ENCODE assay signal across 8 cellular contexts in the genomic region with DNA sequence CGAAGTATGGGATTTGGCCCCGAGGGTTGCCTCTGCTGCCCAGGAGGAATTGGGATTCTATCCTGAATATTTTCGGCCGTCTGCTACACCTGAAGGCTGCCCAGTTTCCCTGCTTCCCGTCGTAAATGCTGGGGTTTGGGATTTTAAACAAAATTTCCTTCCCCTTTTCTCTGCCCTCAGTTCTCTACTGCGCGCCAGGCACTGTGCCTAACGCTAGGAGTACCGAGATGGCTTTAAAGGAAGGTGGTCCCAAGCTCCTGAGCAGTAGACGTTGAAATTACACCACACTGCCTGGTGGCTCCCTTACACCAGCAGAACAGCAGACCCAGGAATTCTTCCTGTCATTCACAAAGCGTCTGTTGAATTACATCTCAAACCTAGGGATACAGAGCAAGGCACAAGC. TPM values are rescaled to one million over a fixed set of nuclear protein-coding genes. Genes with fewer than 3 reads are reported as not detected.
A peak's percentile ranks its signal among the peaks of the same experiment; 100 is the strongest.
DNase-seq lines count a peak whose midpoint lies in the region; ATAC-seq and TF ChIP-seq lines count a peak whose summit lies in the region.

No MANE protein-coding gene starts in this region.

- ATAC-seq in HG03469 (IDR thresholded peaks at IDR 0.05; ENCODE audit: unreplicated experiment): no peak

- no peaks in the 10 kb centered on the region for H3K9me2 ChIP-seq in MM.1S (replicated peaks; ENCODE audit: insufficient read depth, low read length)

- H2AFZ ChIP-seq in MM.1S (ENCODE audit: low read length): peak overlapping the region; percentile 99

- H3K4me2 ChIP-seq in MM.1S (ENCODE audit: low read depth, low read length): peak overlapping the region; percentile 95

- peaks cover 14% of the 10 kb centered on the region for H3K4me1 ChIP-seq in MM.1S (ENCODE audit: low read length)

- no peak for DNase-seq in GM12864 (ENCODE audit: low read depth)
- DNase-seq in MM.1S: no peak
- DNase-seq in astrocyte of the spinal cord (ENCODE audit: low read depth, low spot score): no peak
- DNase-seq in kidney epithelial cell (ENCODE audit: low read depth): no peak
- peak in 4 of 49 donors; percentile 13 to 34 (median 25) for DNase-seq in substantia nigra (lab: John Stamatoyannopoulos, UW)
- DNase-seq in GM03348 (ENCODE audit: low spot score): no peak
- DNase-seq in NCI-H187 treated with DMSO at 0.1 percent for 48 hours (lab: John Stamatoyannopoulos, UW): no peak

- H3K9me3 ChIP-seq in MM.1S (replicated peaks; ENCODE audit: insufficient read depth, low read length): no peaks in the 10 kb centered on the region

- H3K27me3 ChIP-seq in MM.1S (replicated peaks; ENCODE audit: insufficient read depth, low read length) (no peaks in the 10 kb centered on the region), kidney epithelial cell (ENCODE audit: control insufficient read depth, insufficient read depth, low read length) (no peaks in the 10 kb centered on the region)

- peak overlapping the region; percentile 60 for H3K4me3 ChIP-seq in GM12864 (ENCODE audit: low read depth, low read length)
- H3K4me3 ChIP-seq in MM.1S (ENCODE audit: low read length): peak overlapping the region; percentile 70
- peak overlapping the region; percentile 60 for H3K4me3 ChIP-seq in astrocyte of the spinal cord (ENCODE audit: low read depth, low read length)
- H3K4me3 ChIP-seq in kidney epithelial cell (ENCODE audit: low read depth, low read length): peak overlapping the region; percentile 62

- H3K79me2 ChIP-seq in MM.1S (ENCODE audit: low read length): peaks cover 41% of the 10 kb centered on the region

- peaks cover 9% of the 10 kb centered on the region for H3F3A ChIP-seq in MM.1S (ENCODE audit: insufficient read depth, low read length)

- H3K36me3 ChIP-seq in MM.1S (replicated peaks; ENCODE audit: insufficient read depth, low read length) (0 out of 2 replicates have a peak, but pooled peaks cover 5% of the 10 kb centered on the region), kidney epithelial cell (ENCODE audit: control insufficient read depth, insufficient read depth, low read length) (peaks cover 1% of the 10 kb centered on the region)

- peak overlapping the region; percentile 50 for H3K9ac ChIP-seq in MM.1S (ENCODE audit: low read length)

- H3K27ac ChIP-seq in MM.1S (ENCODE audit: low read length) (no peak overlapping the region), substantia nigra (ENCODE audit: low read depth, low read length, poor library complexity, severe bottlenecking) (peak overlapping the region; percentile 50)

- no peaks in the 10 kb centered on the region for H4K20me1 ChIP-seq in MM.1S (ENCODE audit: insufficient read depth, low read length)

- TF ChIP-seq CTCF in GM12864 (IDR thresholded peaks at IDR 0.05; ENCODE audit: low read depth, low read length, missing control alignments) (no peak), MM.1S (IDR thresholded peaks at IDR 0.05; ENCODE audit: low read length) (no peak), astrocyte of the spinal cord (IDR thresholded peaks at IDR 0.05; ENCODE audit: low read depth, low read length) (no peak), kidney epithelial cell (IDR thresholded peaks at IDR 0.05; ENCODE audit: insufficient read depth, low read length, poor library complexity, severe bottlenecking) (no peak)

- in situ Hi-C loops in astrocyte of the spinal cord (cut with HindIII; ENCODE audit: low sequenced_read_pairs): no loop called here

RNA-seq across cellular contexts. Expression of gene PRDM4, which starts 0.6 kb away (rescaled TPM):
- total RNA-seq in kidney epithelial cell: 51.4 and 54.6 TPM in 2 replicates

RNA-seq across cellular contexts. Expression of gene ASCL4, which starts 13.0 kb away (rescaled TPM):
- not detected in 2 replicates for total RNA-seq in kidney epithelial cell
